Comparison of ENCODE assay signal across 16 cellular contexts in genomic region chr3:53067571-53067970, GRCh38. TPM values are rescaled to one million over a fixed set of nuclear protein-coding genes. Genes with fewer than 3 reads are reported as not detected.
DNase-seq lines count a peak whose midpoint lies in the region; TF ChIP-seq lines count a peak whose summit lies in the region.
"Had no signal": no experiment of that assay in that cellular context is flagged by ENCODE, and none has a peak within 500 bp of the region (broad histone marks: within the 10 kb centered on the region; RNA-seq: fewer than 3 reads in every experiment).

No MANE protein-coding gene starts in this region.

- H3K27ac ChIP-seq in SJCRH30, result no peak overlapping the region
- H3K27ac ChIP-seq: GM23248, Peyer's patch had no signal

- no peak for TF ChIP-seq CTCF in BE2C (IDR thresholded peaks at IDR 0.05; ENCODE audit: low read depth, low read length)

- H3K36me3 ChIP-seq in BE2C (no peaks in the 10 kb centered on the region), SJCRH30 (no peaks in the 10 kb centered on the region)
- H3K36me3 ChIP-seq: Peyer's patch had no signal

- H3K9me3 ChIP-seq in BE2C, result no peaks in the 10 kb centered on the region
- H3K9me3 ChIP-seq in SJCRH30 (replicated peaks), result no peaks in the 10 kb centered on the region
- H3K9me3 ChIP-seq: Peyer's patch had no signal

- H3K4me3 ChIP-seq in BE2C (ENCODE audit: low read depth, low read length) (no peak overlapping the region), SJCRH30 (no peak overlapping the region)
- H3K4me3 ChIP-seq: GM12878, GM23248, Peyer's patch had no signal

- peak; percentile 23 for DNase-seq in BE2C
- peak; percentile 36 for DNase-seq in ELF-1 (ENCODE audit: low read depth, low spot score)
- DNase-seq in SJCRH30, result peak; percentile 67 to 71
- peak; percentile 41 for DNase-seq in mesenteric fat pad (ENCODE audit: low spot score)
- DNase-seq in cerebellar cortex (ENCODE audit: low spot score), result no peak
- DNase-seq in DMS 273 (lab: John Stamatoyannopoulos, UW; ENCODE audit: unreplicated experiment), result no peak
- DNase-seq in NCI-H2029 (lab: John Stamatoyannopoulos, UW), result no peak
- no peak for DNase-seq in DMS53 treated with DMSO at 0.1 percent for 48 hours (lab: John Stamatoyannopoulos, UW; ENCODE audit: unreplicated experiment)
- DNase-seq: GM23248, HCEC 1CT, NCI-H1105 treated with DMSO at 0.1 percent for 48 hours, NCI-H187, NCI-H226, SW 1271 had no signal

- H3K4me1 ChIP-seq in BE2C, result no peaks in the 10 kb centered on the region
- H3K4me1 ChIP-seq in SJCRH30, result peaks cover 8% of the 10 kb centered on the region; the same call in 1 of the 2 replicates

- H3K27me3 ChIP-seq in BE2C (no peaks in the 10 kb centered on the region), SJCRH30 (no peaks in the 10 kb centered on the region)
- H3K27me3 ChIP-seq: Peyer's patch had no signal

RNA-seq across cellular contexts. Expression of gene SFMBT1, which starts 21.7 kb away (rescaled TPM):
- 1.6 TPM for polyA plus RNA-seq in BE2C (2012; ENCODE audit: insufficient read depth, insufficient read length, low read depth)
- 13.9 and 15.4 TPM in 2 replicates for total RNA-seq in SJCRH30 (2014; rRNA removed; shearing (Covaris generic))
- total RNA-seq in mesenteric fat pad, result 8.9 TPM

Comparison
In these comparisons a context has a peak if more than half of its experiments do, and no peak if none do; other contexts are left out.
1. DNase-seq: peak in BE2C (single experiment), ELF-1 (single experiment), SJCRH30 (2 of 2) and mesenteric fat pad (single experiment); none in cerebellar cortex (single experiment), DMS 273 (single experiment), NCI-H2029 (single experiment) and DMS53 treated with DMSO at 0.1 percent for 48 hours (single experiment).